8 cellular contexts compared by ENCODE assay signal in the genomic region with DNA sequence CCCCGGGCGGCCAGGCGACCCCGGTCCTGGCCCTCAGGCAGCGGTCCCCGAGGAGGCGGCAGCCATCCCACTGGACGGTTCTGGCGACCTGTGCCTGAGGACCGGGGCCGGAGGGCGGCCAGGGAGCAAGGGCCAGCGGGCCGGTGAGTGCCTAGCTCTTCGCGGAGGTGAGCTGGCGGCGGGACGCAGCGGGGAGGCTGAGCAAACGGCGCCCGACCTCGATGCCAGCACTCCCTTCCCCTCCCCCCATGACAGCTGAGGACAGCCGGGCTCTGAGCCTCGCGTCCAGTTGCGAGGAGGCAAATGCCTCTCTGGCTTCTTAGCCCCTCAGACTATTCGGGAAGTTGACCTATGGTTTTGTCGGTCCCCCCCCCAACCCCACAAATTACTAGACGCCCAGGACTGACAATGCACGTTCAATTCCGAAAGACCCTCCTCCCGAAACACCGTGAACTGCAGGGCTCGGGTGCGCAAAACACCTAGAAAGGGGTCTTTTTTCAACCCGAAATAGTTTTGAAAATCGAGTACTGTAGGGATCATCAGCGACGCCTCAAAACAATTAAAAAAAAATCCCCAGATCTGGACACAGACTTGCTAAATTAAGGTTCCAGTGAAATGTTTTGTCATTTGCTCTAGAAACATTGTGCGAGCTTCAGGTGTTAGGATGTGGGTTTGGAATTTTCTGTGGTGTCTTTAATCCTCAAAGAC. TPM values are rescaled to one million over a fixed set of nuclear protein-coding genes. Genes with fewer than 3 reads are reported as not detected.
DNase-seq lines count a peak whose midpoint lies in the region; ATAC-seq and TF ChIP-seq lines count a peak whose summit lies in the region.

No MANE protein-coding gene starts in this region.

- H3K4me1 Mint-ChIP-seq in CD4-positive, alpha-beta memory T cell = peaks cover 16 to 34% (median 21%) of the 10 kb centered on the region in 4 donors
- peaks cover 10 to 36% (median 21%) of the 10 kb centered on the region in 7 donors for H3K4me1 Mint-ChIP-seq in naive thymus-derived CD4-positive, alpha-beta T cell

- no peaks in the 10 kb centered on the region for H3K36me3 ChIP-seq in CD4-positive, alpha-beta memory T cell (ENCODE audit: insufficient read depth, low read length)
- H3K36me3 ChIP-seq in naive thymus-derived CD4-positive, alpha-beta T cell (ENCODE audit: control insufficient read depth in 2 of 3, insufficient read depth in 3 of 3, low read length in 3 of 3) = no peaks in the 10 kb centered on the region
- H3K36me3 ChIP-seq in vagina = no peaks in the 10 kb centered on the region

- peak overlapping the region; percentile 42 to 69 for H3K4me3 ChIP-seq in CD4-positive, alpha-beta memory T cell (ENCODE audit: low read length in 2 of 2)
- peak overlapping the region; percentile 67 for H3K4me3 ChIP-seq in fibroblast of pulmonary artery (replicated peaks; ENCODE audit: low read depth, low read length)
- H3K4me3 ChIP-seq in naive thymus-derived CD4-positive, alpha-beta T cell (ENCODE audit: low read length) = peak overlapping the region; percentile 62
- peak overlapping the region; percentile 87 to 89 for H3K4me3 ChIP-seq in vagina

- peak overlapping the region in 6 of 7 donors; percentile 43 to 90 (median 84) for H3K27ac Mint-ChIP-seq in CD4-positive, alpha-beta memory T cell
- peak overlapping the region; percentile 38 to 86 (median 70) for H3K27ac Mint-ChIP-seq in naive thymus-derived CD4-positive, alpha-beta T cell

- no peaks in the 10 kb centered on the region for H3K9me3 ChIP-seq in CD4-positive, alpha-beta memory T cell (ENCODE audit: control insufficient read depth in 1 of 2, low read length in 2 of 2)
- no peaks in the 10 kb centered on the region for H3K9me3 ChIP-seq in naive thymus-derived CD4-positive, alpha-beta T cell (ENCODE audit: control insufficient read depth in 2 of 3, low read length in 3 of 3)
- no peaks in the 10 kb centered on the region for H3K9me3 ChIP-seq in vagina

- H3K27me3 Mint-ChIP-seq in CD4-positive, alpha-beta memory T cell = peaks cover 0 to 5% of the 10 kb centered on the region in 2 donors
- H3K27me3 Mint-ChIP-seq in naive thymus-derived CD4-positive, alpha-beta T cell = peaks cover 34 to 60% (median 37%) of the 10 kb centered on the region in 5 donors

- peak overlapping the region; percentile 67 for H3K27ac ChIP-seq in CD4-positive, alpha-beta memory T cell (ENCODE audit: low read depth, low read length)
- H3K27ac ChIP-seq in naive thymus-derived CD4-positive, alpha-beta T cell (ENCODE audit: low read depth, low read length) = peak overlapping the region; percentile 37
- H3K27ac ChIP-seq in vagina = peak overlapping the region; percentile 96

- intact Hi-C loops in CD4-positive, alpha-beta memory T cell (cut with micrococcal nuclease) = no loop called here
- intact Hi-C loops in naive thymus-derived CD4-positive, alpha-beta T cell (cut with micrococcal nuclease) = no loop called here
- intact Hi-C loops in vagina (cut with DNase I) = no loop called here

- POLR2A ChIA-PET in CD4-positive, alpha-beta memory T cell (lab: Charles Lee; ENCODE audit: partially characterized antibody) = interaction anchor here (0.8 to 6.1 kb wide), 4 partner anchors 9 to 257 kb away, joined by 3 to 88 read pairs (median 24); a partner anchor contains a TSS
- POLR2A ChIA-PET in naive thymus-derived CD4-positive, alpha-beta T cell (lab: Charles Lee) = interaction anchor here (0.7 to 3.9 kb wide), 5 partner anchors 9 to 258 kb away, joined by 3 to 31 read pairs (median 3); a partner anchor contains a TSS

- H3K9me3 Mint-ChIP-seq in CD4-positive, alpha-beta memory T cell = peaks cover 0 to 2% (median 0%) of the 10 kb centered on the region in 8 donors
- no peaks in the 10 kb centered on the region for H3K9me3 Mint-ChIP-seq in naive thymus-derived CD4-positive, alpha-beta T cell

- peak in 4 of 5 donors; percentile 22 to 52 (median 34) for DNase-seq in CD4-positive, alpha-beta memory T cell
- peak; percentile 74 for DNase-seq in NCI-H446 treated with DMSO at 0.1 percent for 48 hours (lab: John Stamatoyannopoulos, UW)
- peak; percentile 53 for DNase-seq in activated T-cell treated with anti-CD3 and anti-CD28 coated beads, Interleukin-2, amount 50 U/mL, for 1 hour
- DNase-seq in fibroblast of pulmonary artery (ENCODE audit: low read depth) = peak; percentile 45
- peak in 8 of 9 donors; percentile 9 to 55 (median 38) for DNase-seq in naive thymus-derived CD4-positive, alpha-beta T cell
- DNase-seq in vagina (ENCODE audit: extremely low spot score in 2 of 2) = no peak

- H3K27me3 ChIP-seq in CD4-positive, alpha-beta memory T cell (ENCODE audit: insufficient read depth, low read length) = no peaks in the 10 kb centered on the region
- H3K27me3 ChIP-seq in naive thymus-derived CD4-positive, alpha-beta T cell (ENCODE audit: control insufficient read depth in 2 of 2, insufficient read depth in 2 of 2, low read length in 2 of 2) = peaks cover 0 to 5% of the 10 kb centered on the region in 2 donors
- no peaks in the 10 kb centered on the region for H3K27me3 ChIP-seq in vagina

- CTCF ChIA-PET in CD4-positive, alpha-beta memory T cell (lab: Charles Lee; ENCODE audit: partially characterized antibody) = interaction anchor here (0.7 to 5.4 kb wide), 4 partner anchors 9 to 52 kb away, joined by 3 to 25 read pairs (median 3); a partner anchor contains a TSS
- CTCF ChIA-PET in naive thymus-derived CD4-positive, alpha-beta T cell (lab: Charles Lee) = interaction anchor here (1.1 to 1.4 kb wide), 2 partner anchors 10 to 48 kb away, joined by 3 to 5 read pairs; no protein-coding TSS in a partner anchor

- peaks cover 23% of the 10 kb centered on the region for H3K4me1 ChIP-seq in CD4-positive, alpha-beta memory T cell (ENCODE audit: insufficient read depth, low read length)
- H3K4me1 ChIP-seq in naive thymus-derived CD4-positive, alpha-beta T cell (ENCODE audit: control insufficient read depth in 2 of 2, insufficient read depth in 2 of 2, low read length in 2 of 2) = peaks cover 0 to 13% of the 10 kb centered on the region in 2 donors
- no peaks in the 10 kb centered on the region for H3K4me1 ChIP-seq in vagina

- H3K36me3 Mint-ChIP-seq in CD4-positive, alpha-beta memory T cell = peaks cover 3 to 11% of the 10 kb centered on the region in 2 donors
- H3K36me3 Mint-ChIP-seq in naive thymus-derived CD4-positive, alpha-beta T cell = peaks cover 0 to 18% (median 0%) of the 10 kb centered on the region in 5 donors

- peak; percentile 35 for ATAC-seq in GM19043 (IDR thresholded peaks at IDR 0.05; ENCODE audit: low read depth, unreplicated experiment)
- ATAC-seq in HG03159 (IDR thresholded peaks at IDR 0.05; ENCODE audit: unreplicated experiment) = peak; percentile 38
- ATAC-seq in naive thymus-derived CD4-positive, alpha-beta T cell = peak; percentile 44

- TF ChIP-seq CTCF in fibroblast of pulmonary artery (IDR thresholded peaks at IDR 0.05; ENCODE audit: low read length, missing control alignments) = no peak
- TF ChIP-seq CTCF in vagina (IDR thresholded peaks at IDR 0.05) = no peak

- H3K4me3 Mint-ChIP-seq in CD4-positive, alpha-beta memory T cell = peak overlapping the region; percentile 86 to 92 (median 88)
- peak overlapping the region; percentile 81 to 91 (median 86) for H3K4me3 Mint-ChIP-seq in naive thymus-derived CD4-positive, alpha-beta T cell

- TF ChIP-seq POLR2A in vagina (IDR thresholded peaks at IDR 0.05) = peak in 1 of 2 donors; percentile 1

RNA-seq across cellular contexts. Expression of a gene that starts 8.3 kb away (rescaled TPM):
- 1 to 10 TPM; 7.7 to 9.2 TPM for total RNA-seq in CD4-positive, alpha-beta memory T cell
- polyA plus RNA-seq in CD4-positive, alpha-beta memory T cell = 10 to 100 TPM; 12.9 to 14.8 TPM
- total RNA-seq in naive thymus-derived CD4-positive, alpha-beta T cell = 10 to 100 TPM in 1 of 5 experiments, 1 to 10 TPM in 4; 3.3 to 40.3 (median 4.7) TPM
- 10 to 100 TPM in 1 of 2 donors, 1 to 10 TPM in 1; 8.2 to 10.2 TPM for polyA plus RNA-seq in naive thymus-derived CD4-positive, alpha-beta T cell
- total RNA-seq in vagina = 22.8 TPM

RNA-seq across cellular contexts. Expression of a gene that starts 18.2 kb away (rescaled TPM):
- total RNA-seq in CD4-positive, alpha-beta memory T cell = 10 to 100 TPM; 50.0 to 57.7 TPM
- polyA plus RNA-seq in CD4-positive, alpha-beta memory T cell = 10 to 100 TPM; 36.0 to 60.2 TPM
- 10 to 100 TPM; 46.4 to 66.6 (median 52.5) TPM for total RNA-seq in naive thymus-derived CD4-positive, alpha-beta T cell
- polyA plus RNA-seq in naive thymus-derived CD4-positive, alpha-beta T cell = 10 to 100 TPM; 36.9 to 46.1 TPM
- total RNA-seq in vagina = 40.0 TPM

Comparison
In these comparisons a context has a peak if more than half of its experiments do, and no peak if none do; other contexts are left out.
1. DNase-seq: peak in CD4-positive, alpha-beta memory T cell (4 of 5), NCI-H446 treated with DMSO at 0.1 percent for 48 hours (single experiment), activated T-cell treated with anti-CD3 and anti-CD28 coated beads, Interleukin-2, amount 50 U/mL, for 1 hour (single experiment), fibroblast of pulmonary artery (single experiment) and naive thymus-derived CD4-positive, alpha-beta T cell (8 of 9); none in vagina (0 of 2).
2. H3K27ac ChIP-seq: peak in every context shown above with its lines; median percentile 96 in vagina; 67 in CD4-positive, alpha-beta memory T cell; 37 in naive thymus-derived CD4-positive, alpha-beta T cell.
3. Peak in every context shown above with its lines, with median percentiles within 50 percentile points of each other: H3K4me3 ChIP-seq and ATAC-seq.